In the genomic region with DNA sequence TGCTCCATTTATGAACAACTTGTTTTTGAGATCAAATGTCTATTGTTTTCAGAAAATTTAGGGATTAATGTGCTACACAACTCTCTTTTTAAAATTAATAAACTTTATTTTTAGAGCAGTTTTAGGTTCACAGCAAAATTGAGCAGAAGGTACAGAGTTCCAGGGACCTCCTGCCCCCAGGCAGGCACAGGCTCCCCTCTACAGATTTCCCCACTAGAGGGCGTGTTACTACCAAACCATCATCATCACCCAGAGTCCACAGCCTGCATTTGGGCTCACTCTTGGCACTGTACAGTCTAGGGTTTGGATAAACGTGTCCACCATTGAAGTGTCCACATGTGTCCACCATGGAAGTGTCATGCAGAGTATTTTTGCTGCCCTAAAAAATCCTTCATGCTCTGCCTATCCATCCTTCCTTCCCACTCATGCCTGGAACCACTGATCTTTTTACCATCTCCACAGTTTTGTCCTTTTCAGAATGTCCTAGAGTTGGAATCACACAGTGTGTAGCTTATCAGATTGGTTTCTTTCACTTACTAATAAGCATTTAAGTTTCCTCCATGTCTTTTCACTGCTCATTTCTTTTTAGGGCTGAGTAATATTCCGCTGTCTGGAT, we compare ENCODE assay signal across 8 cellular contexts.
DNase-seq lines count a peak whose midpoint lies in the region; ATAC-seq, FAIRE-seq and TF ChIP-seq lines count a peak whose summit lies in the region.

No MANE protein-coding gene starts in this region.

- no peak overlapping the region for H3K4me3 ChIP-seq in fibroblast of lung (replicated peaks in 1 of 4; ENCODE audit: control extremely low read depth in 1 of 4, insufficient read depth in 1 of 4, low read depth in 3 of 4, low read length in 4 of 4)

- intact Hi-C loops in CD14-positive monocyte (cut with micrococcal nuclease): no loop called here
- intact Hi-C loops in activated CD4-positive, alpha-beta memory T cell treated with anti-CD3 and anti-CD28 coated beads for 36 hours (cut with micrococcal nuclease): loop anchor here (1.0 to 10.0 kb wide), 2 partner anchors 67 to 279 kb away; a partner anchor contains a TSS

- H3K36me3 Mint-ChIP-seq in CD14-positive monocyte: no peaks in the 10 kb centered on the region
- no peaks in the 10 kb centered on the region for H3K36me3 Mint-ChIP-seq in activated CD4-positive, alpha-beta memory T cell treated with anti-CD3 and anti-CD28 coated beads for 36 hours

- no peaks in the 10 kb centered on the region for H3K36me3 ChIP-seq in fibroblast of lung (ENCODE audit: control insufficient read depth, insufficient read depth, low read length)

- H3K9ac ChIP-seq in fibroblast of lung (ENCODE audit: insufficient read depth, low read length): no peak overlapping the region

- ATAC-seq in GM19043 (IDR thresholded peaks at IDR 0.05; ENCODE audit: low read depth, unreplicated experiment): peak; percentile 81

- no peaks in the 10 kb centered on the region for H3K79me2 ChIP-seq in fibroblast of lung (ENCODE audit: control insufficient read depth, insufficient read depth, low read length)

- H3K9me3 ChIP-seq in fibroblast of lung (ENCODE audit: control insufficient read depth, insufficient read depth, low read depth, low read length): no peaks in the 10 kb centered on the region

- H3K27me3 ChIP-seq in fibroblast of lung (ENCODE audit: control insufficient read depth, insufficient read depth, low read length): no peaks in the 10 kb centered on the region

- TF ChIP-seq CTCF in CD14-positive monocyte (IDR thresholded peaks at IDR 0.05) (peak; percentile 76), fibroblast of lung (conservative IDR thresholded peaks at IDR 0.05 in 1 of 2, IDR thresholded peaks at IDR 0.05 in 1 of 2; ENCODE audit: low read depth in 1 of 2, low read length in 2 of 2) (peak; percentile 40 to 60)

- no peak overlapping the region for H3K27ac ChIP-seq in fibroblast of lung (ENCODE audit: insufficient read depth, low read length)

- H3K4me3 Mint-ChIP-seq in CD14-positive monocyte: no peak overlapping the region
- H3K4me3 Mint-ChIP-seq in activated CD4-positive, alpha-beta memory T cell treated with anti-CD3 and anti-CD28 coated beads for 36 hours: no peak overlapping the region

- H3K4me1 Mint-ChIP-seq in CD14-positive monocyte: no peaks in the 10 kb centered on the region
- H3K4me1 Mint-ChIP-seq in activated CD4-positive, alpha-beta memory T cell treated with anti-CD3 and anti-CD28 coated beads for 36 hours (ENCODE audit: low read depth): no peaks in the 10 kb centered on the region

- no peaks in the 10 kb centered on the region for H4K20me1 ChIP-seq in fibroblast of lung (ENCODE audit: control insufficient read depth, extremely low read depth, insufficient read depth, low read length)

- peaks cover 0 to 8% (median 5%) of the 10 kb centered on the region in 3 donors for H3K27me3 Mint-ChIP-seq in CD14-positive monocyte (ENCODE audit: low read depth in 3 of 3)
- peaks cover 22% of the 10 kb centered on the region for H3K27me3 Mint-ChIP-seq in activated CD4-positive, alpha-beta memory T cell treated with anti-CD3 and anti-CD28 coated beads for 36 hours

- H3K27ac Mint-ChIP-seq in CD14-positive monocyte: no peak overlapping the region
- H3K27ac Mint-ChIP-seq in activated CD4-positive, alpha-beta memory T cell treated with anti-CD3 and anti-CD28 coated beads for 36 hours: no peak overlapping the region

- POLR2A ChIA-PET in activated CD4-positive, alpha-beta memory T cell treated with anti-CD3 and anti-CD28 coated beads for 36 hours (lab: Charles Lee): no interaction called here

- no peaks in the 10 kb centered on the region for H3K4me1 ChIP-seq in fibroblast of lung (ENCODE audit: control insufficient read depth, extremely low read depth, insufficient read depth, low read length)

- FAIRE-seq in frontal cortex (lab: Jason Lieb, UNC): no peak

- H3K4me2 ChIP-seq in fibroblast of lung (ENCODE audit: extremely low read depth, insufficient read depth, low read length): no peak overlapping the region

- DNase-seq in CD14-positive monocyte (ENCODE audit: low spot score) (peak; percentile 21), HuH-7.5 (ENCODE audit: low spot score) (peak; percentile 45), fibroblast of lung (ENCODE audit: low read depth in 2 of 2) (peak; percentile 13 to 23), frontal cortex (ENCODE audit: low spot score in 2 of 2) (no peak), putamen (ENCODE audit: low spot score) (no peak)
- DNase-seq in activated CD4-positive, alpha-beta memory T cell treated with anti-CD3 and anti-CD28 coated beads for 36 hours: peak; percentile 58
- peak; percentile 25 for DNase-seq in stimulated activated CD4-positive, alpha-beta T cell treated with anti-CD3 and anti-CD28 coated beads, Interleukin-12 subunit alpha, Interleukin-12 subunit beta, amount 100 ng/mL, for 4 hours

- H2AFZ ChIP-seq in fibroblast of lung (ENCODE audit: low read length): no peak overlapping the region

- peaks cover under 1 to 16% (median 7%) of the 10 kb centered on the region in 7 donors for H3K9me3 Mint-ChIP-seq in CD14-positive monocyte
- peaks cover 9% of the 10 kb centered on the region for H3K9me3 Mint-ChIP-seq in activated CD4-positive, alpha-beta memory T cell treated with anti-CD3 and anti-CD28 coated beads for 36 hours

- CTCF ChIA-PET in activated CD4-positive, alpha-beta memory T cell treated with anti-CD3 and anti-CD28 coated beads for 36 hours (lab: Charles Lee): interaction anchor here (0.7 to 1.3 kb wide), 5 partner anchors 16 to 92 kb away, joined by 3 read pairs; no protein-coding TSS in a partner anchor

Comparison
In these comparisons a context has a peak if more than half of its experiments do, and no peak if none do; other contexts are left out.
1. DNase-seq: peak in CD14-positive monocyte (single experiment), HuH-7.5 (single experiment), activated CD4-positive, alpha-beta memory T cell treated with anti-CD3 and anti-CD28 coated beads for 36 hours (single experiment), fibroblast of lung (2 of 2) and stimulated activated CD4-positive, alpha-beta T cell treated with anti-CD3 and anti-CD28 coated beads, Interleukin-12 subunit alpha, Interleukin-12 subunit beta, amount 100 ng/mL, for 4 hours (single experiment); none in frontal cortex (0 of 2) and putamen (single experiment).